8 cellular contexts compared by ENCODE assay signal in the genomic region with DNA sequence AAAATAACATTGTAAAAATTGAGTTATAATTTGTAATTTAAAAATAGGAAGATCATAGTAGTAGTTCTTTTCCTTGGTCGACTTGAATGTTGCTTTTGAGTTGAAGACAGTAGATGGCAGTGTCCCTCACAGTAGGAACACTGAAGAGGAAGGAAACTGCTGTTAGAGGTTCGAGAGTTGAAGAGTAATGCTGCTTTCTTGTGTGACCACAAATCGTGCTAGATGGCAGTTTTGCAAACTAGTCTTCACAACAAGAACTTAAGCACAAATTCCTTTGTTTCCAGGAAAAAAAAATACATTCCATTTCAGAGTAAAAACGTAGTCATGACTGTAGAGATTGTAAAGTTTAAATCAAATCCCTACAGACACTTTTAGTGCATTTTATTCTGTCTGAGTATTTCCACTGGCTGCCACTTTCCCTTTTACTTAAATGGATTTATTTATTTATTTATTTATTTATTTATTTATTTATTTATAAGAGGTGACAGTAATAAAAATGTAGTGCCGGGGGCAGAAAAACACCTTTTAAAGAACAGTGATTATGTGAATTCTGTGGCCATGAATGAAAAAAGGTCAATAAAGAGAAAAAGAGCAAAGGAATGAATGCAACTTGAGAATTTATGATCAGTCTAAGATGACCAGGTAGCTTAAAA. TPM values are rescaled to one million over a fixed set of nuclear protein-coding genes. Genes with fewer than 3 reads are reported as not detected.
DNase-seq lines count a peak whose midpoint lies in the region; FAIRE-seq and TF ChIP-seq lines count a peak whose summit lies in the region.

No MANE protein-coding gene starts in this region.

- H3K79me2 ChIP-seq in OCI-LY7 (ENCODE audit: insufficient read depth, low read depth, low read length), result no peaks in the 10 kb centered on the region; the same call in 1 of the 2 replicates

- intact Hi-C loops in OCI-LY7 (cut with micrococcal nuclease; ENCODE audit: unreplicated experiment), result loop anchor here (2.0 to 5.0 kb wide), 2 partner anchors 97 to 200 kb away; no protein-coding TSS in a partner anchor
- intact Hi-C loops in thyroid gland (cut with DNase I), result loop anchor here (5.0 kb wide), 1 partner anchor 197 kb away; no protein-coding TSS in a partner anchor

- no peaks in the 10 kb centered on the region for H3K27me3 ChIP-seq in bronchial epithelial cell (ENCODE audit: control insufficient read depth, insufficient read depth, low read length)
- no peaks in the 10 kb centered on the region for H3K27me3 ChIP-seq in thyroid gland

- H3K36me3 ChIP-seq in OCI-LY7 (ENCODE audit: insufficient read depth, low read length), result peaks cover 92% of the 10 kb centered on the region
- peaks cover 12% of the 10 kb centered on the region for H3K36me3 ChIP-seq in bronchial epithelial cell (ENCODE audit: control insufficient read depth, insufficient read depth, low read length)
- H3K36me3 ChIP-seq in thyroid gland, result peaks cover 17 to 21% of the 10 kb centered on the region in 2 donors

- H3K4me2 ChIP-seq in OCI-LY7 (ENCODE audit: low read length), result no peak overlapping the region

- no TSS peak for BruUV-seq in OCI-LY7 (replicated peaks; lab: Mats Ljungman, UMichigan)

- no peaks in the 10 kb centered on the region for H3K9me2 ChIP-seq in OCI-LY7 (ENCODE audit: insufficient read depth, low read length)

- DNase-seq in D721Med (ENCODE audit: insufficient read length, low spot score) (peak; percentile 19), HCEC 1CT (peak; percentile 73), OCI-LY7 (ENCODE audit: low spot score) (peak; percentile 79), bronchial epithelial cell (ENCODE audit: low read depth) (peak; percentile 56), left kidney (ENCODE audit: low read depth, low spot score) (peak; percentile 78), thyroid gland (no peak), activated gamma-delta T cell (lab: John Stamatoyannopoulos, UW) (no peak), NCI-H345 treated with DMSO at 0.1 percent for 48 hours (lab: John Stamatoyannopoulos, UW; ENCODE audit: unreplicated experiment) (no peak)

- TF ChIP-seq POLR2A in thyroid gland (IDR thresholded peaks at IDR 0.05), result no peak

- no peak overlapping the region for H2AFZ ChIP-seq in OCI-LY7 (ENCODE audit: low read length)

- CTCF ChIA-PET in OCI-LY7 (lab: Charles Lee; ENCODE audit: unreplicated experiment), result no interaction called here

- no peak overlapping the region for H3K4me3 ChIP-seq in OCI-LY7 (ENCODE audit: low read depth, low read length, poor library complexity, severe bottlenecking)
- no peak overlapping the region for H3K4me3 ChIP-seq in bronchial epithelial cell (ENCODE audit: low read depth, low read length)
- H3K4me3 ChIP-seq in thyroid gland (replicated peaks in 1 of 3), result no peak overlapping the region

- H3K9me3 ChIP-seq in OCI-LY7 (ENCODE audit: low read length) (no peaks in the 10 kb centered on the region), thyroid gland (no peaks in the 10 kb centered on the region)

- TF ChIP-seq CTCF in D721Med (IDR thresholded peaks at IDR 0.05; ENCODE audit: insufficient read depth, missing control alignments), result peak; percentile 83
- TF ChIP-seq CTCF in OCI-LY7 (conservative IDR thresholded peaks at IDR 0.05; ENCODE audit: low read length), result peak; percentile 92
- peak; percentile 55 for TF ChIP-seq CTCF in bronchial epithelial cell (IDR thresholded peaks at IDR 0.05; ENCODE audit: insufficient read depth, low read length, severe bottlenecking)
- TF ChIP-seq CTCF in thyroid gland (IDR thresholded peaks at IDR 0.05), result peak in 4 of 6 experiments; percentile 53 to 72 (median 62)

- peak; percentile 91 for FAIRE-seq in D721Med (lab: Jason Lieb, UNC)
- peak; percentile 86 for FAIRE-seq in bronchial epithelial cell (lab: Jason Lieb, UNC)

- no peak overlapping the region for H3K27ac ChIP-seq in OCI-LY7 (ENCODE audit: low read depth, low read length, poor library complexity, severe bottlenecking)
- H3K27ac ChIP-seq in thyroid gland, result peak overlapping the region in 1 of 3 donors; percentile 19

- POLR2A ChIA-PET in OCI-LY7 (lab: Charles Lee), result no interaction called here

- 27% methylated on average over 5 of the region's 5 CpGs for WGBS in thyroid gland, 2 donors

- H4K20me1 ChIP-seq in OCI-LY7 (ENCODE audit: insufficient read depth, low read length), result no peaks in the 10 kb centered on the region

- peaks cover 10% of the 10 kb centered on the region for H3K4me1 ChIP-seq in OCI-LY7 (ENCODE audit: insufficient read depth, low read length, poor library complexity, severe bottlenecking)
- peaks cover 0 to 4% of the 10 kb centered on the region in 2 donors for H3K4me1 ChIP-seq in thyroid gland

RNA-seq across cellular contexts. Expression of a gene that starts 54.6 kb away (rescaled TPM):
- total RNA-seq in OCI-LY7 (2014; rRNA removed; shearing (Covaris generic)), result 42.4 and 47.0 TPM in 2 replicates
- 65.5 and 66.2 TPM in 2 replicates for total RNA-seq in OCI-LY7 (2022)
- 25.0 and 28.3 TPM in 2 replicates for total RNA-seq in bronchial epithelial cell
- total RNA-seq in thyroid gland, result 100 to 1,000 TPM in 1 of 4 donors, 10 to 100 TPM in 3; 65.2 to 102 (median 69.2) TPM

Comparison
In these comparisons a context has a peak if more than half of its experiments do, and no peak if none do; other contexts are left out.
1. DNase-seq: peak in D721Med (single experiment), HCEC 1CT (single experiment), OCI-LY7 (single experiment), bronchial epithelial cell (single experiment) and left kidney (single experiment); none in thyroid gland (0 of 2), activated gamma-delta T cell (single experiment) and NCI-H345 treated with DMSO at 0.1 percent for 48 hours (single experiment).
2. Peak in every context shown above with its lines, with median percentiles within 50 percentile points of each other: CTCF ChIP-seq.